ENCODE assay signal across 24 cellular contexts in genomic region chr16:7443108-7443507, GRCh38.
"Had no signal": no experiment of that assay in that cellular context is flagged by ENCODE, and none has a peak within 500 bp of the region (broad histone marks: within the 10 kb centered on the region; RNA-seq: fewer than 3 reads in every experiment).

No MANE protein-coding gene starts in this region.

- H3K27ac Mint-ChIP-seq: mesothelial cell of epicardium; naive thymus-derived CD8-positive, alpha-beta T cell; progenitor cell of endocrine pancreas; stimulated activated effector memory CD8-positive, alpha-beta T cell treated with anti-CD3 and anti-CD28 coated beads, Interleukin-12 subunit alpha, Interleukin-12 subunit beta, amount 100 ng/mL, for 72 hours had no signal

- H3K27me3 Mint-ChIP-seq: naive thymus-derived CD8-positive, alpha-beta T cell had no signal

- H3K36me3 Mint-ChIP-seq: mesothelial cell of epicardium; naive thymus-derived CD8-positive, alpha-beta T cell; stimulated activated effector memory CD8-positive, alpha-beta T cell treated with anti-CD3 and anti-CD28 coated beads, Interleukin-12 subunit alpha, Interleukin-12 subunit beta, amount 100 ng/mL, for 72 hours had no signal

- H3K27ac ChIP-seq: gastroesophageal sphincter, heart left ventricle, hepatocyte, left lung, neural progenitor cell, parathyroid adenoma, right atrium auricular region, sigmoid colon, stomach, thyroid gland had no signal

- H3K4me3 ChIP-seq: dorsolateral prefrontal cortex, gastroesophageal sphincter, heart left ventricle, hepatocyte, left lung, neural progenitor cell, right atrium auricular region, sigmoid colon, stomach, thyroid gland had no signal

- DNase-seq: dorsolateral prefrontal cortex; effector CD4-positive, alpha-beta T cell; foreskin fibroblast; heart left ventricle; kidney; left lung; mesenchymal stem cell; naive thymus-derived CD8-positive, alpha-beta T cell; sigmoid colon; stimulated activated CD4-positive, alpha-beta T cell treated with anti-CD3 and anti-CD28 coated beads, Interleukin-2, amount 100 ng/mL, for 24 hours; stimulated activated CD4-positive, alpha-beta T cell treated with anti-CD3 and anti-CD28 coated beads, Interleukin-4, amount 100 ng/mL, for 24 hours; stimulated activated naive CD4-positive, alpha-beta T cell treated with Interleukin-2 at 50 U/mL for 16 hours; stomach; thyroid gland; trophoblast cell had no signal

- H3K79me2 ChIP-seq: hepatocyte, parathyroid adenoma had no signal

- FAIRE-seq: colon, kidney had no signal

- H3K9me3 Mint-ChIP-seq: mesothelial cell of epicardium had no signal

- H2AFZ ChIP-seq: hepatocyte, neural progenitor cell, parathyroid adenoma had no signal

- H3K4me1 Mint-ChIP-seq: mesothelial cell of epicardium; naive thymus-derived CD8-positive, alpha-beta T cell; stimulated activated effector memory CD8-positive, alpha-beta T cell treated with anti-CD3 and anti-CD28 coated beads, Interleukin-12 subunit alpha, Interleukin-12 subunit beta, amount 100 ng/mL, for 72 hours had no signal

- H3K9ac ChIP-seq: neural progenitor cell, parathyroid adenoma had no signal

- H3K9me3 ChIP-seq: gastroesophageal sphincter, heart left ventricle, left lung, right atrium auricular region, stomach, thyroid gland had no signal

- H3K27me3 ChIP-seq: heart left ventricle, hepatocyte, left lung, neural progenitor cell, right atrium auricular region, sigmoid colon, thyroid gland had no signal

- H3K4me1 ChIP-seq: gastroesophageal sphincter, left lung, parathyroid adenoma, right atrium auricular region, sigmoid colon, stomach, thyroid gland had no signal

- ATAC-seq: gastroesophageal sphincter; left lung; naive thymus-derived CD8-positive, alpha-beta T cell; stimulated activated effector memory CD8-positive, alpha-beta T cell treated with anti-CD3 and anti-CD28 coated beads, Interleukin-12 subunit alpha, Interleukin-12 subunit beta, amount 100 ng/mL, for 72 hours had no signal

- H3K4me3 Mint-ChIP-seq: mesothelial cell of epicardium; naive thymus-derived CD8-positive, alpha-beta T cell; neural progenitor cell; stimulated activated effector memory CD8-positive, alpha-beta T cell treated with anti-CD3 and anti-CD28 coated beads, Interleukin-12 subunit alpha, Interleukin-12 subunit beta, amount 100 ng/mL, for 72 hours had no signal

- H3K4me2 ChIP-seq: hepatocyte, neural progenitor cell had no signal

- H3K36me3 ChIP-seq: gastroesophageal sphincter, heart left ventricle, left lung, neural progenitor cell, right atrium auricular region, sigmoid colon, stomach, thyroid gland had no signal
